In genomic region chr11:130906616-130907015, GRCh38 we compare ENCODE assay signal across 1 cellular context.
TF ChIP-seq lines count a peak whose summit lies in the region.

No MANE protein-coding gene starts in this region.

TF ChIP-seq in K562, 482 proteins besides CTCF, POLR2A, EP300 and RAD21 (continued from another document):
- TF ChIP-seq PBX2 (CRISPR knock-in tag; IDR thresholded peaks at IDR 0.05; ENCODE audit: low read depth) (no peak), PBX2 (tag; conservative IDR thresholded peaks at IDR 0.05; ENCODE audit: low read depth) (peak; percentile 48), SRSF7 (optimal IDR thresholded peaks at IDR 0.05; ENCODE audit: low read depth, low read length) (no peak), MEIS2 (IDR thresholded peaks at IDR 0.05; ENCODE audit: partially characterized antibody) (peak; percentile 4), L3MBTL2 (IDR thresholded peaks at IDR 0.05) (no peak), TCF3 (CRISPR knock-in tag; IDR thresholded peaks at IDR 0.05) (peak; percentile 39; the same call in 1 of the 2 replicates), CBFA2T3 (IDR thresholded peaks at IDR 0.05) (0 out of 2 replicates have a peak, but pooled peaks have one; percentile 8), NCOA2 (IDR thresholded peaks at IDR 0.05; ENCODE audit: partially characterized antibody in 2 of 2) (no peak), NFATC3 (IDR thresholded peaks at IDR 0.05) (no peak)
